ENCODE assay signal across 9 cellular contexts in the genomic region with DNA sequence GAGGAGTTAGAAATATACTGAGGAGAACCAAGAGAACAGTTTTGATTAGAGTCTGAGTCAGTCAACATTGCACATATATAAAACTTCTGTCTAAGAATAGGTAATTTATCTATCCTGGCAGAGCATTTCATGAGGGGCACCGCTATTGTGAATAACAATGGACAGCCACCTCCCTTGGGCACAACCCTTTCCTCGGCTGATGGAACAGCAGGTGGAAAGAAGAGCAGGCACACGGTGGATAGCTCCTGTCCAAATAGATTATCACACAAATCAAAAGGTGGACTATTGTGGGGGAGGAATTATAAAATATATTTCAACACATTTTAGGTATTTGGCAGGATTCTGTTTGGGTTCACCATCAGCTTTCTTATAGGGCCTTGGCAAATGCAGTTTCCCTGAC.
"Had no signal": no experiment of that assay in that cellular context is flagged by ENCODE, and none has a peak within 500 bp of the region (broad histone marks: within the 10 kb centered on the region; RNA-seq: fewer than 3 reads in every experiment).

No MANE protein-coding gene starts in this region.

- H3K27me3 ChIP-seq: transverse colon had no signal

- DNase-seq: activated CD4-positive, alpha-beta T cell treated with anti-CD3 and anti-CD28 coated beads, Interleukin-2, amount 50 U/mL, for 4 hours; activated effector memory CD4-positive, alpha-beta T cell treated with Interleukin-2 at 50 U/mL for 16 hours; activated T-cell treated with anti-CD3 and anti-CD28 coated beads, Interleukin-2, amount 50 U/mL, for 1 hour; endodermal cell; nephron progenitor cell; transverse colon had no signal

- ATAC-seq: activated CD4-positive, CD25-positive, alpha-beta regulatory T cell treated with anti-CD3 and anti-CD28 coated beads, Interleukin-2, amount 50 U/mL, for 24 hours; esophagus mucosa; SK-N-SH treated with all-trans-retinoic acid at 6 μM for 48 hours had no signal

- H3K36me3 ChIP-seq: transverse colon had no signal

- H3K4me3 ChIP-seq: transverse colon had no signal

- H3K9me3 ChIP-seq: transverse colon had no signal

- H3K27ac ChIP-seq: transverse colon had no signal
